In the genomic region with DNA sequence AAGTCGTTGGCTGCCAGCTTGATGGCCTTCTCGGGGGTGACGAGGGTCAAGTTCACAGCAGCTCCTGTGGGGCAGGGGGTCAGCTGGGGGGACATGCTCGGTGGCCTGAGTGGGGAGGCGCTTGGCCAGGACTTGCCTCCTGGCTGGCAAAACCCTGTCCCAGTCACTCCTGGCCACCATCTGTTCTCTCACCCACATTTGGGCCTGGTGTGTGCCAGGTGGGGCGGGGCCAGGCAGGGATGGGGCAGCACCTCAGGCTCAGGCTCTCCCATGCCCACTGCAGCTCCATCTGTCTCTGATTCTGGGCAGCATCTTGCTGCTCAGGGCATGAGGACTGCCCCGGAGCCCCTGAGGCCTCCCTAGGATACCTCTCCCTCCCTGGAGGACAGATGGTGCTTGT, we compare ENCODE assay signal across 24 cellular contexts. TPM values are rescaled to one million over a fixed set of nuclear protein-coding genes. Genes with fewer than 3 reads are reported as not detected.
DNase-seq lines count a peak whose midpoint lies in the region; ATAC-seq lines count a peak whose summit lies in the region.
"Had no signal": no experiment of that assay in that cellular context is flagged by ENCODE, and none has a peak within 500 bp of the region (broad histone marks: within the 10 kb centered on the region; RNA-seq: fewer than 3 reads in every experiment).

No MANE protein-coding gene starts in this region.

- H3K27ac Mint-ChIP-seq in activated T-helper 17 cell treated with anti-CD3 and anti-CD28 coated beads, Interleukin-2, amount 50 U/mL, for 72 hours: no peak overlapping the region
- H3K27ac Mint-ChIP-seq in naive B cell: peak overlapping the region in 1 of 6 donors; percentile 47
- H3K27ac Mint-ChIP-seq: T-cell had no signal

- H3K27me3 Mint-ChIP-seq in activated T-helper 17 cell treated with anti-CD3 and anti-CD28 coated beads, Interleukin-2, amount 50 U/mL, for 72 hours: no peaks in the 10 kb centered on the region
- no peaks in the 10 kb centered on the region for H3K27me3 Mint-ChIP-seq in naive B cell

- no peaks in the 10 kb centered on the region for H3K27me3 ChIP-seq in MG63

- peaks cover 25% of the 10 kb centered on the region for H3K36me3 Mint-ChIP-seq in activated T-helper 17 cell treated with anti-CD3 and anti-CD28 coated beads, Interleukin-2, amount 50 U/mL, for 72 hours (ENCODE audit: low read depth)
- no peaks in the 10 kb centered on the region for H3K36me3 Mint-ChIP-seq in naive B cell

- H3K9me3 ChIP-seq in MG63: no peaks in the 10 kb centered on the region
- H3K9me3 ChIP-seq: stomach had no signal

- H3K36me3 ChIP-seq in MG63: peaks cover 35% of the 10 kb centered on the region

- no peak overlapping the region for H3K4me3 ChIP-seq in MG63
- H3K4me3 ChIP-seq: lung had no signal

- no peaks in the 10 kb centered on the region for H3K9me3 Mint-ChIP-seq in activated T-helper 17 cell treated with anti-CD3 and anti-CD28 coated beads, Interleukin-2, amount 50 U/mL, for 72 hours
- no peaks in the 10 kb centered on the region for H3K9me3 Mint-ChIP-seq in naive B cell
- H3K9me3 Mint-ChIP-seq: T-cell had no signal

- peak overlapping the region; percentile 23 for H3K4me3 Mint-ChIP-seq in activated T-helper 17 cell treated with anti-CD3 and anti-CD28 coated beads, Interleukin-2, amount 50 U/mL, for 72 hours
- H3K4me3 Mint-ChIP-seq in naive B cell: peak overlapping the region in 6 of 8 donors; percentile 29 to 64 (median 57)

- peaks cover 4% of the 10 kb centered on the region for H3K4me1 Mint-ChIP-seq in activated T-helper 17 cell treated with anti-CD3 and anti-CD28 coated beads, Interleukin-2, amount 50 U/mL, for 72 hours
- H3K4me1 Mint-ChIP-seq in naive B cell: peaks cover 8 to 17% (median 13%) of the 10 kb centered on the region in 3 donors

- DNase-seq in NCI-H2171 treated with DMSO at 0.1 percent for 48 hours (lab: John Stamatoyannopoulos, UW): peak; percentile 18
- no peak for DNase-seq in NCI-H2171 (lab: John Stamatoyannopoulos, UW)
- peak; percentile 57 for DNase-seq in MG63
- DNase-seq in naive B cell: no peak
- DNase-seq in left cardiac atrium: no peak
- no peak for DNase-seq in GM03348 (ENCODE audit: low spot score)
- DNase-seq: activated CD4-positive, alpha-beta T cell treated with anti-CD3 and anti-CD28 coated beads, Interleukin-2, amount 50 U/mL, for 4 hours; activated T-cell treated with anti-CD3 and anti-CD28 coated beads, Interleukin-2, amount 50 U/mL, for 1 hour; AML-193; COR-L47; erythroblast; foreskin keratinocyte; islet precursor cell; occipital lobe; retina; SHP77 treated with DMSO at 0.1 percent for 48 hours; stimulated activated CD4-positive, alpha-beta T cell treated with anti-CD3 and anti-CD28 coated beads, Interleukin-4, amount 100 ng/mL, for 1 hour; stomach; T-cell; trophoblast cell had no signal

- intact Hi-C loops in left cardiac atrium (cut with DNase I): no loop called here

- no peak for ATAC-seq in activated T-helper 17 cell treated with anti-CD3 and anti-CD28 coated beads, Interleukin-2, amount 50 U/mL, for 72 hours (replicated peaks)
- ATAC-seq in naive B cell (ENCODE audit: low read depth in 2 of 2) (no peak), HG02840 (IDR thresholded peaks at IDR 0.05; ENCODE audit: low FRiP score, unreplicated experiment) (no peak), left cardiac atrium (no peak)
- ATAC-seq: foreskin keratinocyte, T-cell had no signal

RNA-seq across cellular contexts. Expression of gene CEND1, which starts 3.7 kb away (rescaled TPM):
- not detected in 2 replicates for total RNA-seq in MG63 (2014; rRNA removed; shearing (Covaris generic); ENCODE audit: low replicate concordance)
- total RNA-seq in activated T-helper 17 cell treated with anti-CD3 and anti-CD28 coated beads, Interleukin-2, amount 50 U/mL, for 72 hours: 1 to 10 TPM; 1.2 to 3.9 TPM
- polyA plus RNA-seq in naive B cell (ENCODE audit: low read depth in 6 of 6): not detected
- total RNA-seq in left cardiac atrium: under 1 TPM in 1 of 2 donors, not detected in 1; 0.58 TPM
- total RNA-seq: bronchial epithelial cell, foreskin keratinocyte, stomach had no signal

RNA-seq across cellular contexts. Expression of gene SLC25A22, which starts 4.5 kb away (rescaled TPM):
- 28.6 and 31.3 TPM in 2 replicates for total RNA-seq in MG63 (2014; rRNA removed; shearing (Covaris generic); ENCODE audit: low replicate concordance)
- 10 to 100 TPM; 27.9 to 62.2 TPM for total RNA-seq in activated T-helper 17 cell treated with anti-CD3 and anti-CD28 coated beads, Interleukin-2, amount 50 U/mL, for 72 hours
- 1 to 10 TPM; 6.8 to 9.4 (median 7.2) TPM for polyA plus RNA-seq in naive B cell (ENCODE audit: low read depth in 6 of 6)
- total RNA-seq in left cardiac atrium: 10 to 100 TPM in 1 of 2 donors, 1 to 10 TPM in 1; 6.5 to 11.6 TPM

RNA-seq across cellular contexts. Expression of gene PIDD1, which starts 11.5 kb away (rescaled TPM):
- 4.9 and 10.8 TPM in 2 replicates for total RNA-seq in MG63 (2014; rRNA removed; shearing (Covaris generic); ENCODE audit: low replicate concordance)
- 10 to 100 TPM; 35.8 to 43.8 TPM for total RNA-seq in activated T-helper 17 cell treated with anti-CD3 and anti-CD28 coated beads, Interleukin-2, amount 50 U/mL, for 72 hours
- 1 to 10 TPM in 5 of 6 donors, not detected in 1; 2.6 to 6.2 (median 3.5) TPM for polyA plus RNA-seq in naive B cell (ENCODE audit: low read depth in 6 of 6)
- total RNA-seq in left cardiac atrium: 1 to 10 TPM; 8.5 to 9.1 TPM

RNA-seq across cellular contexts. Expression of gene RPLP2, which starts 16.2 kb away (rescaled TPM):
- 770 and 1,105 TPM in 2 replicates for total RNA-seq in MG63 (2014; rRNA removed; shearing (Covaris generic); ENCODE audit: low replicate concordance)
- total RNA-seq in activated T-helper 17 cell treated with anti-CD3 and anti-CD28 coated beads, Interleukin-2, amount 50 U/mL, for 72 hours: 1,000 to 10,000 TPM; 2,744 to 3,086 TPM
- 1,000 to 10,000 TPM; 1,447 to 3,573 (median 3,150) TPM for polyA plus RNA-seq in naive B cell (ENCODE audit: low read depth in 6 of 6)
- total RNA-seq in left cardiac atrium: 1,000 to 10,000 TPM; 1,371 to 1,375 TPM

RNA-seq across cellular contexts. Expression of gene GATD1, which starts 16.3 kb away (rescaled TPM):
- 46.1 and 80.1 TPM in 2 replicates for total RNA-seq in MG63 (2014; rRNA removed; shearing (Covaris generic); ENCODE audit: low replicate concordance)
- total RNA-seq in activated T-helper 17 cell treated with anti-CD3 and anti-CD28 coated beads, Interleukin-2, amount 50 U/mL, for 72 hours: 10 to 100 TPM; 42.3 to 60.9 TPM
- 10 to 100 TPM in 1 of 6 donors, 1 to 10 TPM in 4, not detected in 1; 4.5 to 14.1 (median 7.0) TPM for polyA plus RNA-seq in naive B cell (ENCODE audit: low read depth in 6 of 6)
- total RNA-seq in left cardiac atrium: 10 to 100 TPM; 29.8 to 43.5 TPM

Comparison
In these comparisons a context has a peak if more than half of its experiments do, and no peak if none do; other contexts are left out.
1. DNase-seq: peak in NCI-H2171 treated with DMSO at 0.1 percent for 48 hours (single experiment) and MG63 (single experiment); none in NCI-H2171 (single experiment), naive B cell (single experiment), left cardiac atrium (single experiment) and GM03348 (single experiment).